Comparison of ENCODE assay signal across 1 cellular context in genomic region chr1:8670371-8670818, GRCh38.
TF ChIP-seq lines count a peak whose summit lies in the region.

No MANE protein-coding gene starts in this region.

TF ChIP-seq in H1, 55 proteins besides CTCF, POLR2A, EP300 and RAD21 (continued from another document):
- TF ChIP-seq BCL11A (IDR thresholded peaks at IDR 0.05; ENCODE audit: low read depth in 2 of 2, low read length in 2 of 2) (no peak), ZNF274 (IDR thresholded peaks at IDR 0.05; ENCODE audit: borderline replicate concordance, extremely low read depth, low read length) (no peak), SP4 (IDR thresholded peaks at IDR 0.05; ENCODE audit: low read length) (no peak), HDAC6 (IDR thresholded peaks at IDR 0.05; ENCODE audit: low read depth, low read length) (no peak), CBX8 (IDR thresholded peaks at IDR 0.05; ENCODE audit: borderline replicate concordance, low read depth, low read length) (no peak)
